ENCODE assay signal across 20 cellular contexts in genomic region chr2:66462196-66462825, GRCh38. TPM values are rescaled to one million over a fixed set of nuclear protein-coding genes. Genes with fewer than 3 reads are reported as not detected.
DNase-seq lines count a peak whose midpoint lies in the region; ATAC-seq and TF ChIP-seq lines count a peak whose summit lies in the region.
"Had no signal": no experiment of that assay in that cellular context is flagged by ENCODE, and none has a peak within 500 bp of the region (broad histone marks: within the 10 kb centered on the region; RNA-seq: fewer than 3 reads in every experiment).

No MANE protein-coding gene starts in this region.

- no peak overlapping the region for H2AFZ ChIP-seq in smooth muscle cell (ENCODE audit: low read depth)

- peaks cover 13% of the 10 kb centered on the region for H3K4me1 ChIP-seq in smooth muscle cell (ENCODE audit: low read depth)
- H3K4me1 ChIP-seq: SJSA1 had no signal

- peaks cover 16% of the 10 kb centered on the region for H4K20me1 ChIP-seq in smooth muscle cell (ENCODE audit: low read depth)

- 36% methylated on average over 8 of the region's 8 CpGs for WGBS in smooth muscle cell (ENCODE audit: low lambda C conversion rate)

- H3K9me3 ChIP-seq in SK-N-MC (ENCODE audit: low read depth, low read length) (no peaks in the 10 kb centered on the region), smooth muscle cell (replicated peaks; ENCODE audit: low read depth) (no peaks in the 10 kb centered on the region)
- H3K9me3 ChIP-seq: SJSA1, spleen, testis had no signal

- DNase-seq in NCI-H1436 (lab: John Stamatoyannopoulos, UW), result peak; percentile 59
- no peak for DNase-seq in SK-N-MC (ENCODE audit: low read depth, low spot score)
- peak; percentile 51 for DNase-seq in medulla oblongata (ENCODE audit: extremely low spot score)
- no peak for DNase-seq in smooth muscle cell (lab: John Stamatoyannopoulos, UW; ENCODE audit: unreplicated experiment)
- DNase-seq: activated B cell treated with CpG ODN at 0.5 μM for 24 hours; activated CD8-positive, alpha-beta T cell treated with anti-CD3 and anti-CD28 coated beads for 36 hours; activated naive CD4-positive, alpha-beta T cell treated with anti-CD3 and anti-CD28 coated beads for 36 hours; activated T-cell treated with anti-CD3 and anti-CD28 coated beads, Interleukin-2, amount 50 U/mL, for 4 hours; DND-41; islet precursor cell; NCI-H2081 treated with DMSO at 0.1 percent for 48 hours; NCI-H526 treated with DMSO at 0.1 percent for 48 hours; spleen; stimulated activated CD8-positive, alpha-beta memory T cell treated with anti-CD3 and anti-CD28 coated beads, Interleukin-4, amount 100 ng/mL, for 48 hours; testis had no signal

- peaks cover 21% of the 10 kb centered on the region for H3K79me2 ChIP-seq in smooth muscle cell (ENCODE audit: low read depth)

- no peaks in the 10 kb centered on the region for H3K27me3 ChIP-seq in smooth muscle cell (ENCODE audit: low read depth)
- H3K27me3 ChIP-seq: SJSA1, spleen, testis had no signal

- no peak for TF ChIP-seq CTCF in smooth muscle cell (IDR thresholded peaks at IDR 0.05; ENCODE audit: borderline replicate concordance, insufficient read depth, poor library complexity, severe bottlenecking)

- H3K36me3 ChIP-seq in SK-N-MC (ENCODE audit: insufficient read depth, low read length) (peaks cover 100% of the 10 kb centered on the region), smooth muscle cell (ENCODE audit: low read depth) (no peaks in the 10 kb centered on the region)
- H3K36me3 ChIP-seq: spleen had no signal

- no peak for ATAC-seq in HG02642 (IDR thresholded peaks at IDR 0.05; ENCODE audit: poor library complexity, unreplicated experiment)
- no peak for ATAC-seq in HG02763 (IDR thresholded peaks at IDR 0.05; ENCODE audit: unreplicated experiment)
- ATAC-seq in GM21447 (IDR thresholded peaks at IDR 0.05; ENCODE audit: unreplicated experiment), result no peak
- ATAC-seq: activated CD8-positive, alpha-beta T cell treated with anti-CD3 and anti-CD28 coated beads for 36 hours; activated T-cell treated with anti-CD3 and anti-CD28 coated beads, Interleukin-2, amount 50 U/mL, for 4 hours; natural killer cell treated with Interleukin-12 subunit alpha and Interleukin-12 subunit beta and Interleukin-15 and Interleukin-18, amount 100 ng/mL, for 72 hours had no signal

- H3F3A ChIP-seq in smooth muscle cell (ENCODE audit: low read depth), result peaks cover 35% of the 10 kb centered on the region

- 0 out of 2 replicates have a peak overlapping the region, but pooled peaks have one; percentile 29 for H3K4me3 ChIP-seq in SK-N-MC
- H3K4me3 ChIP-seq in smooth muscle cell, result no peak overlapping the region
- H3K4me3 ChIP-seq: SJSA1, spleen, testis had no signal

- H3K4me2 ChIP-seq in smooth muscle cell, result peak overlapping the region; percentile 42

- peak overlapping the region; percentile 87 for H3K27ac ChIP-seq in SK-N-MC
- peak overlapping the region; percentile 33 for H3K27ac ChIP-seq in smooth muscle cell (ENCODE audit: low read depth)
- H3K27ac ChIP-seq: SJSA1, spleen, testis had no signal

- H3K9ac ChIP-seq in SK-N-MC (ENCODE audit: insufficient read length) (no peak overlapping the region), smooth muscle cell (ENCODE audit: low read depth) (no peak overlapping the region)

RNA-seq across cellular contexts. Expression of gene MEIS1, which starts 27.4 kb away (rescaled TPM):
- total RNA-seq in smooth muscle cell, result 14.6 and 15.6 TPM in 2 replicates
- 15.8 and 18.1 TPM in 2 replicates for polyA plus RNA-seq in smooth muscle cell
- total RNA-seq: activated B cell treated with CpG ODN at 0.5 μM for 24 hours; activated CD8-positive, alpha-beta T cell treated with anti-CD3 and anti-CD28 coated beads for 36 hours; activated naive CD4-positive, alpha-beta T cell treated with anti-CD3 and anti-CD28 coated beads for 36 hours had no signal

Comparison
In these comparisons a context has a peak if more than half of its experiments do, and no peak if none do; other contexts are left out.
1. DNase-seq: peak in NCI-H1436 (single experiment) and medulla oblongata (single experiment); none in SK-N-MC (single experiment) and smooth muscle cell (single experiment).